Comparison of ENCODE assay signal across 9 cellular contexts in genomic region chr9:84139296-84140100, GRCh38.
DNase-seq lines count a peak whose midpoint lies in the region; ATAC-seq and TF ChIP-seq lines count a peak whose summit lies in the region.
"Had no signal": no experiment of that assay in that cellular context is flagged by ENCODE, and none has a peak within 500 bp of the region (broad histone marks: within the 10 kb centered on the region; RNA-seq: fewer than 3 reads in every experiment).

No MANE protein-coding gene starts in this region.

- H3K4me1 Mint-ChIP-seq in memory B cell, result peaks cover 12% of the 10 kb centered on the region

- TF ChIP-seq CTCF in esophagus muscularis mucosa (IDR thresholded peaks at IDR 0.05) (no peak), GM10266 (IDR thresholded peaks at IDR 0.05; ENCODE audit: control insufficient read depth, insufficient read depth, low read depth, missing control alignments) (no peak)

- TF ChIP-seq POLR2A in esophagus muscularis mucosa (IDR thresholded peaks at IDR 0.05; ENCODE audit: low read depth), result no peak

- no peaks in the 10 kb centered on the region for H3K36me3 ChIP-seq in esophagus muscularis mucosa

- WGBS in esophagus muscularis mucosa, result 69% methylated on average over 11 of the region's 11 CpGs

- H3K9me3 Mint-ChIP-seq in memory B cell, result no peaks in the 10 kb centered on the region
- H3K9me3 Mint-ChIP-seq: dendritic cell treated with granulocyte-macrophage colony-stimulating factor and Interleukin-4, amounts not matched to agents 40 ng/mL and 50 ng/mL, for 4 days had no signal

- H3K27ac Mint-ChIP-seq in memory B cell, result no peak overlapping the region
- H3K27ac Mint-ChIP-seq: dendritic cell treated with granulocyte-macrophage colony-stimulating factor and Interleukin-4, amounts not matched to agents 40 ng/mL and 50 ng/mL, for 4 days had no signal

- peaks cover 27% of the 10 kb centered on the region for H3K27me3 Mint-ChIP-seq in memory B cell

- peak overlapping the region; percentile 80 for H3K4me3 Mint-ChIP-seq in memory B cell

- peak; percentile 54 for ATAC-seq in memory B cell (ENCODE audit: low read depth)
- ATAC-seq in GM19023 (IDR thresholded peaks at IDR 0.05; ENCODE audit: unreplicated experiment), result no peak

- intact Hi-C loops in esophagus muscularis mucosa (cut with DNase I), result no loop called here

- H3K9me3 ChIP-seq in esophagus muscularis mucosa, result no peaks in the 10 kb centered on the region

- TF ChIP-seq EP300 in esophagus muscularis mucosa (IDR thresholded peaks at IDR 0.05), result no peak

- H3K27me3 ChIP-seq in esophagus muscularis mucosa, result peaks cover 0 to 45% (median 23%) of the 10 kb centered on the region in 4 donors

- peaks cover 2% of the 10 kb centered on the region for H3K36me3 Mint-ChIP-seq in memory B cell

- peak; percentile 4 for DNase-seq in DMS79 (lab: John Stamatoyannopoulos, UW)
- peak; percentile 73 for DNase-seq in NCI-H1105 (lab: John Stamatoyannopoulos, UW)
- peak in 35 of 58 donors; percentile 6 to 60 (median 22) for DNase-seq in anterior cingulate cortex (lab: John Stamatoyannopoulos, UW)
- DNase-seq in memory B cell (ENCODE audit: low spot score in 2 of 2), result no peak
- DNase-seq in HUDEP-2 (lab: John Stamatoyannopoulos, UW; ENCODE audit: unreplicated experiment in 76 of 76), result no peak
- DNase-seq in esophagus muscularis mucosa (ENCODE audit: extremely low spot score), result no peak
- DNase-seq in GM10266 (ENCODE audit: extremely low spot score), result no peak

- peaks cover 6 to 24% (median 15%) of the 10 kb centered on the region in 4 donors for H3K4me1 ChIP-seq in esophagus muscularis mucosa

- no peak overlapping the region for H3K4me3 ChIP-seq in esophagus muscularis mucosa

- H3K27ac ChIP-seq in esophagus muscularis mucosa (replicated peaks in 1 of 4), result no peak overlapping the region

Comparison
In these comparisons a context has a peak if more than half of its experiments do, and no peak if none do; other contexts are left out.
1. DNase-seq: peak in DMS79 (single experiment), NCI-H1105 (single experiment) and anterior cingulate cortex (35 of 58); none in memory B cell (0 of 2), HUDEP-2 (0 of 76), esophagus muscularis mucosa (single experiment) and GM10266 (single experiment).